8 cellular contexts compared by ENCODE assay signal in genomic region chrX:7146703-7147430, GRCh38. TPM values are rescaled to one million over a fixed set of nuclear protein-coding genes. Genes with fewer than 3 reads are reported as not detected.
DNase-seq lines count a peak whose midpoint lies in the region; ATAC-seq, FAIRE-seq and TF ChIP-seq lines count a peak whose summit lies in the region.

No MANE protein-coding gene starts in this region.

- peak; percentile 43 for ATAC-seq in activated CD4-positive, alpha-beta T cell treated with anti-CD3 and anti-CD28 coated beads for 36 hours

- H3K9me3 Mint-ChIP-seq in activated CD4-positive, alpha-beta T cell treated with anti-CD3 and anti-CD28 coated beads for 36 hours (ENCODE audit: low read depth) = no peaks in the 10 kb centered on the region
- H3K9me3 Mint-ChIP-seq in HFFc6 = no peaks in the 10 kb centered on the region

- peak overlapping the region; percentile 86 for H3K27ac Mint-ChIP-seq in activated CD4-positive, alpha-beta T cell treated with anti-CD3 and anti-CD28 coated beads for 36 hours
- H3K27ac Mint-ChIP-seq in HFFc6 = peak overlapping the region; percentile 89

- H3K9me3 ChIP-seq in vagina = no peaks in the 10 kb centered on the region

- FAIRE-seq in colon (lab: Jason Lieb, UNC) = peak; percentile 94

- H3K36me3 ChIP-seq in vagina = no peaks in the 10 kb centered on the region

- intact Hi-C loops in activated CD4-positive, alpha-beta T cell treated with anti-CD3 and anti-CD28 coated beads for 36 hours (cut with DNase I, micrococcal nuclease) = loop anchor here in 1 of 2 experiments (5.0 kb wide), 1 partner anchor 780 kb away; the partner anchor contains the start of gene PNPLA4
- intact Hi-C loops in vagina (cut with DNase I) = no loop called here

- H3K4me1 Mint-ChIP-seq in activated CD4-positive, alpha-beta T cell treated with anti-CD3 and anti-CD28 coated beads for 36 hours = peaks cover 20% of the 10 kb centered on the region
- peaks cover 41% of the 10 kb centered on the region for H3K4me1 Mint-ChIP-seq in HFFc6 (ENCODE audit: low read depth)

- no peaks in the 10 kb centered on the region for H3K27me3 Mint-ChIP-seq in activated CD4-positive, alpha-beta T cell treated with anti-CD3 and anti-CD28 coated beads for 36 hours
- no peaks in the 10 kb centered on the region for H3K27me3 Mint-ChIP-seq in HFFc6 (ENCODE audit: insufficient read depth)

- H3K36me3 Mint-ChIP-seq in activated CD4-positive, alpha-beta T cell treated with anti-CD3 and anti-CD28 coated beads for 36 hours (ENCODE audit: low read depth) = no peaks in the 10 kb centered on the region
- no peaks in the 10 kb centered on the region for H3K36me3 Mint-ChIP-seq in HFFc6 (ENCODE audit: low read depth)

- peak overlapping the region; percentile 78 to 96 for H3K4me3 ChIP-seq in vagina

- TF ChIP-seq CTCF in HFFc6 (IDR thresholded peaks at IDR 0.05) (no peak), vagina (IDR thresholded peaks at IDR 0.05) (no peak)

- no peaks in the 10 kb centered on the region for H3K27me3 ChIP-seq in vagina

- TF ChIP-seq POLR2A in vagina (IDR thresholded peaks at IDR 0.05) = no peak

- DNase-seq in activated CD4-positive, alpha-beta T cell treated with anti-CD3 and anti-CD28 coated beads for 36 hours = no peak
- DNase-seq in activated CD4-positive, alpha-beta T cell treated with anti-CD3 and anti-CD28 coated beads, Interleukin-2, amount 50 U/mL, for 1 hour = no peak
- DNase-seq in HFFc6 (no peak), NCI-H524 treated with DMSO at 0.1 percent for 48 hours (lab: John Stamatoyannopoulos, UW) (peak; percentile 16), mucosa of gallbladder (ENCODE audit: low spot score) (peak; percentile 22), vagina (ENCODE audit: extremely low spot score in 2 of 2) (no peak), NCI-H2196 treated with DMSO at 0.1 percent for 48 hours (lab: John Stamatoyannopoulos, UW; ENCODE audit: unreplicated experiment) (no peak)

- peak overlapping the region; percentile 79 for H3K4me3 Mint-ChIP-seq in activated CD4-positive, alpha-beta T cell treated with anti-CD3 and anti-CD28 coated beads for 36 hours
- H3K4me3 Mint-ChIP-seq in HFFc6 = peak overlapping the region; percentile 87

- peak overlapping the region; percentile 82 for H3K27ac ChIP-seq in vagina

- POLR2A ChIA-PET in activated CD4-positive, alpha-beta T cell treated with anti-CD3 and anti-CD28 coated beads for 36 hours (lab: Charles Lee) = interaction anchor here (0.6 to 1.0 kb wide), 2 partner anchors 48 to 88 kb away, joined by 4 read pairs; no protein-coding TSS in a partner anchor

- CTCF ChIA-PET in activated CD4-positive, alpha-beta T cell treated with anti-CD3 and anti-CD28 coated beads for 36 hours (lab: Charles Lee) = interaction anchor here (0.7 to 2.8 kb wide), 2 partner anchors 13 to 73 kb away, joined by 3 to 9 read pairs; no protein-coding TSS in a partner anchor

- H3K4me1 ChIP-seq in vagina = peaks cover 22% of the 10 kb centered on the region

RNA-seq across cellular contexts. Expression of gene STS, which starts 0.6 kb away (rescaled TPM):
- total RNA-seq in activated CD4-positive, alpha-beta T cell treated with anti-CD3 and anti-CD28 coated beads for 36 hours = under 1 TPM; 0.50 to 0.70 TPM
- 10 to 100 TPM; 11.3 to 15.2 (median 13.3) TPM for total RNA-seq in HFFc6 (2021; fragmentation: NEBNext Ultra II Directional; extraction: Animal tissue kit (Norgen Biotek cat#: 25700))
- total RNA-seq in mucosa of gallbladder (11.9 TPM), vagina (6.4 TPM)

RNA-seq across cellular contexts. Expression of gene PUDP, which starts 1.1 kb away (rescaled TPM):
- total RNA-seq in activated CD4-positive, alpha-beta T cell treated with anti-CD3 and anti-CD28 coated beads for 36 hours = 10 to 100 TPM; 15.3 to 18.1 TPM
- total RNA-seq in HFFc6 (2021; fragmentation: NEBNext Ultra II Directional; extraction: Animal tissue kit (Norgen Biotek cat#: 25700)) = 10 to 100 TPM; 23.6 to 30.9 (median 25.9) TPM
- 42.2 TPM for total RNA-seq in mucosa of gallbladder
- total RNA-seq in vagina = 17.2 TPM

Comparison
In these comparisons a context has a peak if more than half of its experiments do, and no peak if none do; other contexts are left out.
1. DNase-seq: peak in NCI-H524 treated with DMSO at 0.1 percent for 48 hours (single experiment) and mucosa of gallbladder (single experiment); none in activated CD4-positive, alpha-beta T cell treated with anti-CD3 and anti-CD28 coated beads for 36 hours (single experiment), activated CD4-positive, alpha-beta T cell treated with anti-CD3 and anti-CD28 coated beads, Interleukin-2, amount 50 U/mL, for 1 hour (single experiment), HFFc6 (single experiment), vagina (0 of 2) and NCI-H2196 treated with DMSO at 0.1 percent for 48 hours (single experiment).